1 cellular context compared by ENCODE assay signal in the genomic region with DNA sequence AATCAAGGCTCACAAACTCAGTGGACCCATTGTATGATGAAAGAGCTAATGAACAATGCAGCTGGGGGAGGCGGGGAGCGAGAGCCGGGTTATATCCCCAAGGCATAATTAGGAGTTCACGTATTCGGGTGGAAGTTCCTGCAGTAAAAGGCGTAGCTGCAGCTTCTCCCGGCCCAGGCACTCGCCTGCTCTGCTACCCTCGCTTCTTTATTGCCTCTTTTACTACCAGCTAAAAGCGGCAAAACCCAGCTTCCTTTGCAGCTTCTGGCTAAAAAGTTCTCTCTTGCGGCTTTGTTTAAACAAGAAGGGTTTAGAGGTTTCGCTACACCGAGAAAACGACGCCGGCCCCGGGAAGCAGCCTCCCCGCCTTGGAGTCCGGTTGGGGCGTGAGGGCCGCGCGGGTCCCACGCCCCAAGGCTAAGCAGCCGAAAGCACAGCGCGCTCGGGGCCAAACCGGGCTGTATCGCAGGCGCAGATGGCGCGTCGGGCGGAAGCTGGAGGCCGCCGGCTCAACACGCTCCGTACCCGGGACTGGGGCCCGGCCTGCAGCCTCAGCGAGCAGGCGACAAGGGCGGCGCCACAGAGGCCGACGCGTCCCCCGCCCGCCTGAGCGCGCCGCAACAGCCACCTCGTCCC.
TF ChIP-seq lines count a peak whose summit lies in the region.

No MANE protein-coding gene starts in this region.

TF ChIP-seq in HepG2, 621 proteins besides CTCF, POLR2A, EP300 and RAD21 (continued from another document and continues in another):
- 0 out of 2 replicates have a peak, but pooled peaks have one; percentile 22 for TF ChIP-seq MTERF4 (CRISPR knock-in tag; IDR thresholded peaks at IDR 0.05)
- TF ChIP-seq ZNF788 (CRISPR knock-in tag; IDR thresholded peaks at IDR 0.05; ENCODE audit: borderline replicate concordance) = peak; percentile 95
- peak; percentile 58; the same call in 1 of the 2 replicates for TF ChIP-seq ZNF17 (CRISPR knock-in tag; IDR thresholded peaks at IDR 0.05)
- 0 out of 2 replicates have a peak, but pooled peaks have one; percentile 70 for TF ChIP-seq RFXAP (CRISPR knock-in tag; IDR thresholded peaks at IDR 0.05; ENCODE audit: borderline replicate concordance)
- no peak for TF ChIP-seq ZNF878 (CRISPR knock-in tag; IDR thresholded peaks at IDR 0.05)
- no peak for TF ChIP-seq HNRNPH1 (optimal IDR thresholded peaks at IDR 0.05; ENCODE audit: low read depth, low read length)
- TF ChIP-seq ZNF589 (CRISPR knock-in tag; conservative IDR thresholded peaks at IDR 0.05) = no peak
- TF ChIP-seq, protein P1, sequence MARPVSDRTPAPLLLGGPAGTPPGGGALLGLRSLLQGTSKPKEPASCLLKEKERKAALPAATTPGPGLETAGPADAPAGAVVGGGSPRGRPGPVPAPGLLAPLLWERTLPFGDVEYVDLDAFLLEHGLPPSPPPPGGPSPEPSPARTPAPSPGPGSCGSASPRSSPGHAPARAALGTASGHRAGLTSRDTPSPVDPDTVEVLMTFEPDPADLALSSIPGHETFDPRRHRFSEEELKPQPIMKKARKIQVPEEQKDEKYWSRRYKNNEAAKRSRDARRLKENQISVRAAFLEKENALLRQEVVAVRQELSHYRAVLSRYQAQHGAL (CRISPR knock-in tag; IDR thresholded peaks at IDR 0.05; ENCODE audit: not compliant biosample characterization) = peak; percentile 87
- TF ChIP-seq SOX13 (IDR thresholded peaks at IDR 0.05) = 0 out of 2 replicates have a peak, but pooled peaks have one; percentile 17
- peak in 1 of 2 experiments; percentile 55; a peak in 1 of 4 replicates for TF ChIP-seq SOX13 (CRISPR knock-in tag; conservative IDR thresholded peaks at IDR 0.05 in 1 of 2, IDR thresholded peaks at IDR 0.05 in 1 of 2)
- TF ChIP-seq, protein P2, sequence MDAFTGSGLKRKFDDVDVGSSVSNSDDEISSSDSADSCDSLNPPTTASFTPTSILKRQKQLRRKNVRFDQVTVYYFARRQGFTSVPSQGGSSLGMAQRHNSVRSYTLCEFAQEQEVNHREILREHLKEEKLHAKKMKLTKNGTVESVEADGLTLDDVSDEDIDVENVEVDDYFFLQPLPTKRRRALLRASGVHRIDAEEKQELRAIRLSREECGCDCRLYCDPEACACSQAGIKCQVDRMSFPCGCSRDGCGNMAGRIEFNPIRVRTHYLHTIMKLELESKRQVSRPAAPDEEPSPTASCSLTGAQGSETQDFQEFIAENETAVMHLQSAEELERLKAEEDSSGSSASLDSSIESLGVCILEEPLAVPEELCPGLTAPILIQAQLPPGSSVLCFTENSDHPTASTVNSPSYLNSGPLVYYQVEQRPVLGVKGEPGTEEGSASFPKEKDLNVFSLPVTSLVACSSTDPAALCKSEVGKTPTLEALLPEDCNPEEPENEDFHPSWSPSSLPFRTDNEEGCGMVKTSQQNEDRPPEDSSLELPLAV (CRISPR knock-in tag; conservative IDR thresholded peaks at IDR 0.05; ENCODE audit: low read depth) = peak; percentile 58; the same call in 1 of the 2 replicates
- peak; percentile 86; the same call in 1 of the 2 replicates for TF ChIP-seq ZFP91 (CRISPR knock-in tag; IDR thresholded peaks at IDR 0.05; ENCODE audit: borderline replicate concordance)
- TF ChIP-seq ZNF598 (CRISPR knock-in tag; IDR thresholded peaks at IDR 0.05; ENCODE audit: borderline replicate concordance) = peak; percentile 86; the same call in 1 of the 2 replicates
- TF ChIP-seq SPEN (CRISPR knock-in tag; IDR thresholded peaks at IDR 0.05; ENCODE audit: low read depth) = peak; percentile 87
- peak; percentile 87; the same call in 1 of the 2 replicates for TF ChIP-seq ARNT2 (CRISPR knock-in tag; IDR thresholded peaks at IDR 0.05; ENCODE audit: low read depth)
- peak; percentile 77 for TF ChIP-seq ZNF503 (CRISPR knock-in tag; IDR thresholded peaks at IDR 0.05)
- peak; percentile 10; the same call in 1 of the 2 replicates for TF ChIP-seq CREM (IDR thresholded peaks at IDR 0.05)
- no peak for TF ChIP-seq CREM (CRISPR knock-in tag; IDR thresholded peaks at IDR 0.05)
- TF ChIP-seq, protein P3, sequence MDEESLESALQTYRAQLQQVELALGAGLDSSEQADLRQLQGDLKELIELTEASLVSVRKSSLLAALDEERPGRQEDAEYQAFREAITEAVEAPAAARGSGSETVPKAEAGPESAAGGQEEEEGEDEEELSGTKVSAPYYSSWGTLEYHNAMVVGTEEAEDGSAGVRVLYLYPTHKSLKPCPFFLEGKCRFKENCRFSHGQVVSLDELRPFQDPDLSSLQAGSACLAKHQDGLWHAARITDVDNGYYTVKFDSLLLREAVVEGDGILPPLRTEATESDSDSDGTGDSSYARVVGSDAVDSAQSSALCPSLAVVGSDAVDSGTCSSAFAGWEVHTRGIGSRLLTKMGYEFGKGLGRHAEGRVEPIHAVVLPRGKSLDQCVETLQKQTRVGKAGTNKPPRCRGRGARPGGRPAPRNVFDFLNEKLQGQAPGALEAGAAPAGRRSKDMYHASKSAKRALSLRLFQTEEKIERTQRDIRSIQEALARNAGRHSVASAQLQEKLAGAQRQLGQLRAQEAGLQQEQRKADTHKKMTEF (CRISPR knock-in tag; IDR thresholded peaks at IDR 0.05) = peak; percentile 76
- TF ChIP-seq FOXA1 (IDR thresholded peaks at IDR 0.05) = no peak
- peak; percentile 16; the same call in 1 of the 2 replicates for TF ChIP-seq FOXA1 (CRISPR knock-in tag; IDR thresholded peaks at IDR 0.05)
- TF ChIP-seq, protein P4, sequence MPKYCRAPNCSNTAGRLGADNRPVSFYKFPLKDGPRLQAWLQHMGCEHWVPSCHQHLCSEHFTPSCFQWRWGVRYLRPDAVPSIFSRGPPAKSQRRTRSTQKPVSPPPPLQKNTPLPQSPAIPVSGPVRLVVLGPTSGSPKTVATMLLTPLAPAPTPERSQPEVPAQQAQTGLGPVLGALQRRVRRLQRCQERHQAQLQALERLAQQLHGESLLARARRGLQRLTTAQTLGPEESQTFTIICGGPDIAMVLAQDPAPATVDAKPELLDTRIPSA (CRISPR knock-in tag; IDR thresholded peaks at IDR 0.05; ENCODE audit: borderline replicate concordance) = no peak; the same call in 1 of the 2 replicates
- peak; percentile 87; the same call in 1 of the 2 replicates for TF ChIP-seq ZC3H13 (CRISPR knock-in tag; IDR thresholded peaks at IDR 0.05)
- TF ChIP-seq, protein P5, sequence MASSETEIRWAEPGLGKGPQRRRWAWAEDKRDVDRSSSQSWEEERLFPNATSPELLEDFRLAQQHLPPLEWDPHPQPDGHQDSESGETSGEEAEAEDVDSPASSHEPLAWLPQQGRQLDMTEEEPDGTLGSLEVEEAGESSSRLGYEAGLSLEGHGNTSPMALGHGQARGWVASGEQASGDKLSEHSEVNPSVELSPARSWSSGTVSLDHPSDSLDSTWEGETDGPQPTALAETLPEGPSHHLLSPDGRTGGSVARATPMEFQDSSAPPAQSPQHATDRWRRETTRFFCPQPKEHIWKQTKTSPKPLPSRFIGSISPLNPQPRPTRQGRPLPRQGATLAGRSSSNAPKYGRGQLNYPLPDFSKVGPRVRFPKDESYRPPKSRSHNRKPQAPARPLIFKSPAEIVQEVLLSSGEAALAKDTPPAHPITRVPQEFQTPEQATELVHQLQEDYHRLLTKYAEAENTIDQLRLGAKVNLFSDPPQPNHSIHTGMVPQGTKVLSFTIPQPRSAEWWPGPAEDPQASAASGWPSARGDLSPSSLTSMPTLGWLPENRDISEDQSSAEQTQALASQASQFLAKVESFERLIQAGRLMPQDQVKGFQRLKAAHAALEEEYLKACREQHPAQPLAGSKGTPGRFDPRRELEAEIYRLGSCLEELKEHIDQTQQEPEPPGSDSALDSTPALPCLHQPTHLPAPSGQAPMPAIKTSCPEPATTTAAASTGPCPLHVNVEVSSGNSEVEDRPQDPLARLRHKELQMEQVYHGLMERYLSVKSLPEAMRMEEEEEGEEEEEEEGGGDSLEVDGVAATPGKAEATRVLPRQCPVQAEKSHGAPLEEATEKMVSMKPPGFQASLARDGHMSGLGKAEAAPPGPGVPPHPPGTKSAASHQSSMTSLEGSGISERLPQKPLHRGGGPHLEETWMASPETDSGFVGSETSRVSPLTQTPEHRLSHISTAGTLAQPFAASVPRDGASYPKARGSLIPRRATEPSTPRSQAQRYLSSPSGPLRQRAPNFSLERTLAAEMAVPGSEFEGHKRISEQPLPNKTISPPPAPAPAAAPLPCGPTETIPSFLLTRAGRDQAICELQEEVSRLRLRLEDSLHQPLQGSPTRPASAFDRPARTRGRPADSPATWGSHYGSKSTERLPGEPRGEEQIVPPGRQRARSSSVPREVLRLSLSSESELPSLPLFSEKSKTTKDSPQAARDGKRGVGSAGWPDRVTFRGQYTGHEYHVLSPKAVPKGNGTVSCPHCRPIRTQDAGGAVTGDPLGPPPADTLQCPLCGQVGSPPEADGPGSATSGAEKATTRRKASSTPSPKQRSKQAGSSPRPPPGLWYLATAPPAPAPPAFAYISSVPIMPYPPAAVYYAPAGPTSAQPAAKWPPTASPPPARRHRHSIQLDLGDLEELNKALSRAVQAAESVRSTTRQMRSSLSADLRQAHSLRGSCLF (CRISPR knock-in tag; IDR thresholded peaks at IDR 0.05; ENCODE audit: borderline replicate concordance) = peak; percentile 44; the same call in 1 of the 2 replicates
- TF ChIP-seq RXRA (CRISPR knock-in tag; IDR thresholded peaks at IDR 0.05) = peak; percentile 74
- TF ChIP-seq, protein P6, sequence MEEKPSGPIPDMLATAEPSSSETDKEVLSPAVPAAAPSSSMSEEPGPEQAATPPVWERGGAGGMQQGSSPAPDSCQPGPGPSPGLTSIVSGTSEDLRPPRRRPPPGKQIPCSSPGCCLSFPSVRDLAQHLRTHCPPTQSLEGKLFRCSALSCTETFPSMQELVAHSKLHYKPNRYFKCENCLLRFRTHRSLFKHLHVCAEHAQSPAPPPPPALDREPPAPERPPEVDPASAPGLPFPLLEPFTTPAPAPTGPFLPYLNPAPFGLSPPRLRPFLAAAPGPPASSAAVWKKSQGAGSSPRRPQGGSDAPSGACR (CRISPR knock-in tag; IDR thresholded peaks at IDR 0.05) = peak; percentile 72; the same call in 1 of the 2 replicates
- TF ChIP-seq ZNF354B (CRISPR knock-in tag; IDR thresholded peaks at IDR 0.05) = peak; percentile 63; the same call in 1 of the 2 replicates
- TF ChIP-seq ZSCAN31 (CRISPR knock-in tag; IDR thresholded peaks at IDR 0.05; ENCODE audit: low read depth) = peak; percentile 88
- TF ChIP-seq ZNF776 (CRISPR knock-in tag; IDR thresholded peaks at IDR 0.05) = peak; percentile 85; the same call in 1 of the 2 replicates
- TF ChIP-seq ZNF30 (CRISPR knock-in tag; IDR thresholded peaks at IDR 0.05) = no peak
- no peak for TF ChIP-seq ZNF382 (CRISPR knock-in tag; IDR thresholded peaks at IDR 0.05; ENCODE audit: borderline replicate concordance)
- peak; percentile 6; the same call in 1 of the 2 replicates for TF ChIP-seq ZMYM4 (CRISPR knock-in tag; IDR thresholded peaks at IDR 0.05)
- TF ChIP-seq ZNF572 (CRISPR knock-in tag; IDR thresholded peaks at IDR 0.05) = 0 out of 2 replicates have a peak, but pooled peaks have one; percentile 69
- TF ChIP-seq KLF6 (CRISPR knock-in tag; IDR thresholded peaks at IDR 0.05) = peak; percentile 52
- TF ChIP-seq ZNF331 (CRISPR knock-in tag; IDR thresholded peaks at IDR 0.05) = 0 out of 2 replicates have a peak, but pooled peaks have one; percentile 33
- TF ChIP-seq BCL3 (CRISPR knock-in tag; IDR thresholded peaks at IDR 0.05) = peak; percentile 40; the same call in 1 of the 2 replicates
- TF ChIP-seq ZZZ3 (CRISPR knock-in tag; IDR thresholded peaks at IDR 0.05; ENCODE audit: borderline replicate concordance) = no peak; the same call in 1 of the 2 replicates
- peak; percentile 85 for TF ChIP-seq KDM5B (CRISPR knock-in tag; IDR thresholded peaks at IDR 0.05; ENCODE audit: borderline replicate concordance)
- TF ChIP-seq ZSCAN12 (CRISPR knock-in tag; IDR thresholded peaks at IDR 0.05) = peak; percentile 90
- TF ChIP-seq IRF2 (CRISPR knock-in tag; IDR thresholded peaks at IDR 0.05) = no peak; the same call in 1 of the 2 replicates
- TF ChIP-seq TBP (CRISPR knock-in tag; IDR thresholded peaks at IDR 0.05) = peak; percentile 91; the same call in 1 of the 2 replicates
- TF ChIP-seq ZNF256 (CRISPR knock-in tag; conservative IDR thresholded peaks at IDR 0.05) = peak; percentile 74; the same call in 1 of the 2 replicates
- 0 out of 2 replicates have a peak, but pooled peaks have one; percentile 16 for TF ChIP-seq DPF2 (CRISPR knock-in tag; IDR thresholded peaks at IDR 0.05; ENCODE audit: borderline replicate concordance, low read depth)
- no peak for TF ChIP-seq RORA (CRISPR knock-in tag; IDR thresholded peaks at IDR 0.05)
